ENCODE assay signal across 1 cellular context in genomic region chr15:89399390-89400120, GRCh38.
A peak's percentile ranks its signal among the peaks of the same experiment; 100 is the strongest.
TF ChIP-seq lines count a peak whose summit lies in the region.

No MANE protein-coding gene starts in this region.

TF ChIP-seq in K562, 482 proteins besides CTCF, POLR2A, EP300 and RAD21 (continued from another document and continues in another):
- TF ChIP-seq VEZF1 (CRISPR knock-in tag; IDR thresholded peaks at IDR 0.05) (peak; percentile 87), NRF1 (conservative IDR thresholded peaks at IDR 0.05 in 1 of 2, IDR thresholded peaks at IDR 0.05 in 1 of 2) (peak; percentile 81 to 83), KDM2B (CRISPR knock-in tag; IDR thresholded peaks at IDR 0.05) (no peak), ZNF395 (CRISPR knock-in tag; IDR thresholded peaks at IDR 0.05) (no peak), CEBPG (CRISPR knock-in tag; IDR thresholded peaks at IDR 0.05) (no peak), CEBPG (tag; conservative IDR thresholded peaks at IDR 0.05 in 1 of 2, IDR thresholded peaks at IDR 0.05 in 1 of 2) (no peak), MGA (IDR thresholded peaks at IDR 0.05) (0 out of 2 replicates have a peak, but pooled peaks have one; percentile 8), PTRF (tag; IDR thresholded peaks at IDR 0.05) (no peak), ZNF699 (CRISPR knock-in tag; IDR thresholded peaks at IDR 0.05; ENCODE audit: insufficient replicate concordance) (no peak), ATF7 (IDR thresholded peaks at IDR 0.05) (peak; percentile 48), HCFC1 (IDR thresholded peaks at IDR 0.05; ENCODE audit: low read depth, low read length) (peak; percentile 9; the same call in 1 of the 2 replicates), ETV5 (CRISPR knock-in tag; IDR thresholded peaks at IDR 0.05; ENCODE audit: low read depth) (peak; percentile 50; the same call in 1 of the 2 replicates), ZNF398 (CRISPR knock-in tag; IDR thresholded peaks at IDR 0.05) (no peak), U2AF1 (optimal IDR thresholded peaks at IDR 0.05; ENCODE audit: low read depth, low read length) (no peak), AFF1 (IDR thresholded peaks at IDR 0.05; ENCODE audit: low read depth in 1 of 2, partially characterized antibody in 2 of 2) (no peak), MIER1 (IDR thresholded peaks at IDR 0.05; ENCODE audit: low read depth) (no peak), ARID4B (CRISPR knock-in tag; IDR thresholded peaks at IDR 0.05) (0 out of 2 replicates have a peak, but pooled peaks have one; percentile 33), CBX8 (IDR thresholded peaks at IDR 0.05; ENCODE audit: borderline replicate concordance, extremely low read depth, low read depth, low read length, poor library complexity, severe bottlenecking) (no peak), BDP1 (IDR thresholded peaks at IDR 0.05; ENCODE audit: insufficient read depth, insufficient read length) (no peak), KDM4B (IDR thresholded peaks at IDR 0.05; ENCODE audit: borderline replicate concordance in 2 of 2, low read depth in 1 of 2) (no peak), SIN3A (IDR thresholded peaks at IDR 0.05; ENCODE audit: borderline replicate concordance in 2 of 2, control insufficient read depth in 1 of 2, low read depth in 2 of 2, low read length in 2 of 2) (0 out of 4 replicates have a peak, but pooled peaks of 1 of the 2 experiments have one; percentile 21), NFATC3 (IDR thresholded peaks at IDR 0.05) (no peak), ELF1 (tag; IDR thresholded peaks at IDR 0.05) (0 out of 2 replicates have a peak, but pooled peaks have one; percentile 19), GABPA (tag; conservative IDR thresholded peaks at IDR 0.05; ENCODE audit: low read depth) (peak; percentile 68), ILK (tag; IDR thresholded peaks at IDR 0.05; ENCODE audit: borderline replicate concordance, low read depth) (no peak)
